ENCODE assay signal across 13 cellular contexts in genomic region chr14:64215978-64216377, GRCh38.
DNase-seq lines count a peak whose midpoint lies in the region; ATAC-seq, FAIRE-seq and TF ChIP-seq lines count a peak whose summit lies in the region.
"Had no signal": no experiment of that assay in that cellular context is flagged by ENCODE, and none has a peak within 500 bp of the region (broad histone marks: within the 10 kb centered on the region; RNA-seq: fewer than 3 reads in every experiment).

No MANE protein-coding gene starts in this region.

- H3K36me3 Mint-ChIP-seq in memory B cell: peaks cover 18% of the 10 kb centered on the region
- H3K36me3 Mint-ChIP-seq in stimulated activated memory B cell treated with anti-CD40 and anti-IgM and Interleukin-4, amounts not matched to agents 10 μg/mL and 1 μg/mL and 100 μg/mL, for 72 hours: peaks cover 39% of the 10 kb centered on the region

- peaks cover 90% of the 10 kb centered on the region for H3K79me2 ChIP-seq in Karpas-422 (ENCODE audit: low read length)

- H3K4me2 ChIP-seq in Karpas-422 (ENCODE audit: low read depth, low read length, poor library complexity, severe bottlenecking): peak overlapping the region; percentile 73
- H3K4me2 ChIP-seq: SK-N-SH had no signal

- no peaks in the 10 kb centered on the region for H3K27me3 Mint-ChIP-seq in memory B cell
- no peaks in the 10 kb centered on the region for H3K27me3 Mint-ChIP-seq in stimulated activated memory B cell treated with anti-CD40 and anti-IgM and Interleukin-4, amounts not matched to agents 10 μg/mL and 1 μg/mL and 100 μg/mL, for 72 hours

- peaks cover 22% of the 10 kb centered on the region for H3K4me1 Mint-ChIP-seq in memory B cell
- peaks cover 47% of the 10 kb centered on the region for H3K4me1 Mint-ChIP-seq in stimulated activated memory B cell treated with anti-CD40 and anti-IgM and Interleukin-4, amounts not matched to agents 10 μg/mL and 1 μg/mL and 100 μg/mL, for 72 hours

- DNase-seq in GM12891 (ENCODE audit: insufficient read length, low spot score) (no peak), Karpas-422 (peak; percentile 96), memory B cell (ENCODE audit: low spot score in 2 of 2) (no peak), occipital lobe (lab: John Stamatoyannopoulos, UW) (no peak), DMS114 treated with DMSO at 0.1 percent for 48 hours (lab: John Stamatoyannopoulos, UW; ENCODE audit: unreplicated experiment) (no peak), NCI-H2227 (lab: John Stamatoyannopoulos, UW; ENCODE audit: unreplicated experiment) (no peak)
- DNase-seq: HCEC 1CT, NCI-H1436 treated with DMSO at 0.1 percent for 48 hours, NCI-H2081, NCI-H226, SK-N-SH had no signal

- H3K27ac Mint-ChIP-seq in memory B cell: peak overlapping the region; percentile 68
- H3K27ac Mint-ChIP-seq in stimulated activated memory B cell treated with anti-CD40 and anti-IgM and Interleukin-4, amounts not matched to agents 10 μg/mL and 1 μg/mL and 100 μg/mL, for 72 hours: peak overlapping the region; percentile 65

- H3K4me3 Mint-ChIP-seq in memory B cell: no peak overlapping the region
- peak overlapping the region; percentile 7 for H3K4me3 Mint-ChIP-seq in stimulated activated memory B cell treated with anti-CD40 and anti-IgM and Interleukin-4, amounts not matched to agents 10 μg/mL and 1 μg/mL and 100 μg/mL, for 72 hours

- H3K36me3 ChIP-seq in Karpas-422 (ENCODE audit: insufficient read depth, low read length): peaks cover 52% of the 10 kb centered on the region; the same call in 1 of the 2 replicates

- H3K9me3 Mint-ChIP-seq in memory B cell: no peaks in the 10 kb centered on the region
- no peaks in the 10 kb centered on the region for H3K9me3 Mint-ChIP-seq in stimulated activated memory B cell treated with anti-CD40 and anti-IgM and Interleukin-4, amounts not matched to agents 10 μg/mL and 1 μg/mL and 100 μg/mL, for 72 hours

- H2AFZ ChIP-seq in Karpas-422 (ENCODE audit: low read length): no peak overlapping the region

- no peak for ATAC-seq in memory B cell (ENCODE audit: low read depth)
- no peak for ATAC-seq in stimulated activated memory B cell treated with anti-CD40 and anti-IgM and Interleukin-4, amounts not matched to agents 10 μg/mL and 1 μg/mL and 100 μg/mL, for 72 hours
- ATAC-seq: K562 had no signal

- peaks cover 100% of the 10 kb centered on the region for H3K4me1 ChIP-seq in Karpas-422 (ENCODE audit: low read length)

- FAIRE-seq in GM12891 (lab: Jason Lieb, UNC): peak; percentile 65
- FAIRE-seq: K562 had no signal

- peak overlapping the region; percentile 56 for H3K4me3 ChIP-seq in Karpas-422 (ENCODE audit: low read length)
- H3K4me3 ChIP-seq: K562 had no signal

- peak overlapping the region; percentile 97 for H3K27ac ChIP-seq in Karpas-422 (ENCODE audit: low read length)

- no peaks in the 10 kb centered on the region for H3K27me3 ChIP-seq in Karpas-422 (ENCODE audit: low read length)

- H3K9me2 ChIP-seq in Karpas-422 (replicated peaks; ENCODE audit: insufficient read depth, low read length): no peaks in the 10 kb centered on the region
- H3K9me2 ChIP-seq: SK-N-SH had no signal

- no peak for TF ChIP-seq POLR2A in GM12891 (IDR thresholded peaks at IDR 0.05; ENCODE audit: low read depth, low read length)

- H3K9me3 ChIP-seq in Karpas-422 (ENCODE audit: low read length): no peaks in the 10 kb centered on the region
- H3K9me3 ChIP-seq: SK-N-SH had no signal

- no peaks in the 10 kb centered on the region for H4K20me1 ChIP-seq in Karpas-422 (ENCODE audit: insufficient read depth, low read depth, low read length)

- H3K9ac ChIP-seq in Karpas-422 (ENCODE audit: low read length): peak overlapping the region; percentile 67
- H3K9ac ChIP-seq: SK-N-SH had no signal

TF ChIP-seq in GM12891, 5 proteins besides CTCF, POLR2A, EP300 and RAD21:
- TF ChIP-seq POLR2AphosphoS5 (IDR thresholded peaks at IDR 0.05; ENCODE audit: low read depth, low read length) (no peak), TAF1 (IDR thresholded peaks at IDR 0.05; ENCODE audit: low read depth, low read length) (no peak), SPI1 (IDR thresholded peaks at IDR 0.05; ENCODE audit: low read depth, low read length) (no peak), POU2F2 (IDR thresholded peaks at IDR 0.05; ENCODE audit: low read depth, low read length) (no peak), PAX5 (IDR thresholded peaks at IDR 0.05; ENCODE audit: insufficient read depth, low read length, severe bottlenecking) (no peak)
